24 cellular contexts compared by ENCODE assay signal in genomic region chr10:133455196-133455595, GRCh38. TPM values are rescaled to one million over a fixed set of nuclear protein-coding genes. Genes with fewer than 3 reads are reported as not detected.
DNase-seq lines count a peak whose midpoint lies in the region; ATAC-seq and TF ChIP-seq lines count a peak whose summit lies in the region.
"Had no signal": no experiment of that assay in that cellular context is flagged by ENCODE, and none has a peak within 500 bp of the region (broad histone marks: within the 10 kb centered on the region; RNA-seq: fewer than 3 reads in every experiment).

No MANE protein-coding gene starts in this region.

- ATAC-seq in left ventricle myocardium superior, result no peak
- no peak for ATAC-seq in T-helper 17 cell
- ATAC-seq: A549, SK-N-SH treated with all-trans-retinoic acid at 6 μM for 48 hours had no signal

- POLR2A ChIA-PET in activated CD4-positive, alpha-beta T cell treated with anti-CD3 and anti-CD28 coated beads, Interleukin-2, amount 10 ng/mL, durations not matched to agents 7 days and 5 days (lab: Charles Lee), result no interaction called here

- CTCF ChIA-PET in activated CD4-positive, alpha-beta T cell treated with anti-CD3 and anti-CD28 coated beads, Interleukin-2, amount 10 ng/mL, durations not matched to agents 7 days and 5 days (lab: Charles Lee), result no interaction called here

- no peak for TF ChIP-seq CTCF in right atrium auricular region (IDR thresholded peaks at IDR 0.05)
- TF ChIP-seq CTCF in lower leg skin (IDR thresholded peaks at IDR 0.05), result no peak

- H3K27me3 ChIP-seq in right atrium auricular region, result no peaks in the 10 kb centered on the region

- peak overlapping the region; percentile 47 for H3K27ac Mint-ChIP-seq in T-helper 17 cell
- no peak overlapping the region for H3K27ac Mint-ChIP-seq in activated CD4-positive, alpha-beta T cell treated with anti-CD3 and anti-CD28 coated beads, Interleukin-2, amount 10 ng/mL, durations not matched to agents 7 days and 5 days

- H3K36me3 Mint-ChIP-seq in T-helper 17 cell (ENCODE audit: low read depth), result peaks cover 3% of the 10 kb centered on the region
- no peaks in the 10 kb centered on the region for H3K36me3 Mint-ChIP-seq in activated CD4-positive, alpha-beta T cell treated with anti-CD3 and anti-CD28 coated beads, Interleukin-2, amount 10 ng/mL, durations not matched to agents 7 days and 5 days (ENCODE audit: low read depth)

- DNase-seq in right atrium auricular region (ENCODE audit: low spot score) (peak; percentile 34), left ventricle myocardium superior (no peak), T-helper 17 cell (no peak), mesenteric fat pad (ENCODE audit: low spot score) (peak; percentile 51), AG08395 (ENCODE audit: low spot score) (no peak), lower leg skin (ENCODE audit: low spot score in 2 of 2) (no peak), hippocampal formation (lab: John Stamatoyannopoulos, UW) (no peak)
- DNase-seq in activated CD4-positive, alpha-beta T cell treated with anti-CD3 and anti-CD28 coated beads, Interleukin-2, amount 10 ng/mL, durations not matched to agents 7 days and 5 days, result no peak
- DNase-seq: Caco-2; GF-D8; GM23248; Karpas-422; NCI-H1694 treated with DMSO at 0.1 percent for 48 hours; NCI-H748 treated with DMSO at 0.1 percent for 48 hours; NK-92 treated with Interleukin-12 subunit alpha and Interleukin-12 subunit beta, amount 100 ng/mL, for 24 hours; OCI-M1; SHP77 had no signal

- TF ChIP-seq POLR2A in lower leg skin (IDR thresholded peaks at IDR 0.05), result no peak

- H3K9me3 ChIP-seq in right atrium auricular region (no peaks in the 10 kb centered on the region), T-helper 17 cell (ENCODE audit: control insufficient read depth, low read length, poor library complexity, severe bottlenecking) (no peaks in the 10 kb centered on the region)
- H3K9me3 ChIP-seq: Caco-2, HAP-1 had no signal

- no peaks in the 10 kb centered on the region for H3K9me3 Mint-ChIP-seq in activated CD4-positive, alpha-beta T cell treated with anti-CD3 and anti-CD28 coated beads, Interleukin-2, amount 10 ng/mL, durations not matched to agents 7 days and 5 days

- no peaks in the 10 kb centered on the region for H3K36me3 ChIP-seq in right atrium auricular region
- H3K36me3 ChIP-seq: HAP-1 had no signal

- H3K4me1 Mint-ChIP-seq in T-helper 17 cell, result peaks cover 20% of the 10 kb centered on the region
- no peaks in the 10 kb centered on the region for H3K4me1 Mint-ChIP-seq in activated CD4-positive, alpha-beta T cell treated with anti-CD3 and anti-CD28 coated beads, Interleukin-2, amount 10 ng/mL, durations not matched to agents 7 days and 5 days

- H3K4me3 ChIP-seq in right atrium auricular region (no peak overlapping the region), lower leg skin (ENCODE audit: low read depth, poor library complexity, severe bottlenecking) (no peak overlapping the region)
- H3K4me3 ChIP-seq: A549, GM23248, HAP-1 had no signal

- H3K4me3 Mint-ChIP-seq in T-helper 17 cell, result peak overlapping the region; percentile 80
- H3K4me3 Mint-ChIP-seq in activated CD4-positive, alpha-beta T cell treated with anti-CD3 and anti-CD28 coated beads, Interleukin-2, amount 10 ng/mL, durations not matched to agents 7 days and 5 days, result no peak overlapping the region

- H3K4me1 ChIP-seq in right atrium auricular region, result no peaks in the 10 kb centered on the region
- H3K4me1 ChIP-seq: A549, Caco-2, HAP-1 had no signal

- 74 to 79% methylated on average over 5 of the region's 5 CpGs for WGBS in lower leg skin, 2 donors

- no peaks in the 10 kb centered on the region for H3K27me3 Mint-ChIP-seq in T-helper 17 cell
- H3K27me3 Mint-ChIP-seq in activated CD4-positive, alpha-beta T cell treated with anti-CD3 and anti-CD28 coated beads, Interleukin-2, amount 10 ng/mL, durations not matched to agents 7 days and 5 days, result peaks cover 3% of the 10 kb centered on the region

- intact Hi-C loops in left ventricle myocardium superior (cut with micrococcal nuclease), result no loop called here
- intact Hi-C loops in lower leg skin (cut with DNase I; ENCODE audit: low total_unique reads), result no loop called here

- H3K27ac ChIP-seq in right atrium auricular region, result no peak overlapping the region
- H3K27ac ChIP-seq: A549, C4-2B, GM23248 had no signal

RNA-seq across cellular contexts. Expression of gene SCART1, which starts 1.5 kb away (rescaled TPM):
- total RNA-seq in right atrium auricular region (under 1 TPM; 0.22 to 0.24 TPM), left ventricle myocardium superior (0.45 TPM), T-helper 17 cell (10 to 100 TPM; 20.6 to 38.6 TPM), mesenteric fat pad (3.3 TPM), lower leg skin (1 to 10 TPM in 3 of 4 donors, under 1 TPM in 1; 0.80 to 2.2 (median 1.6) TPM)
- total RNA-seq in activated CD4-positive, alpha-beta T cell treated with anti-CD3 and anti-CD28 coated beads, Interleukin-2, amount 10 ng/mL, durations not matched to agents 7 days and 5 days, result 1 to 10 TPM; 3.7 to 4.5 TPM

RNA-seq across cellular contexts. Expression of gene SPRN, which starts 30.8 kb away (rescaled TPM):
- not detected for total RNA-seq in right atrium auricular region
- not detected for total RNA-seq in left ventricle myocardium superior
- not detected for total RNA-seq in T-helper 17 cell
- total RNA-seq in mesenteric fat pad, result not detected
- total RNA-seq in activated CD4-positive, alpha-beta T cell treated with anti-CD3 and anti-CD28 coated beads, Interleukin-2, amount 10 ng/mL, durations not matched to agents 7 days and 5 days, result not detected
- under 1 TPM in 2 of 4 donors, not detected in 2; 0.13 to 0.19 TPM for total RNA-seq in lower leg skin
- total RNA-seq: Caco-2, HT-29, NCI-H460, RPMI7951 had no signal

Comparison
In these comparisons a context has a peak if more than half of its experiments do, and no peak if none do; other contexts are left out.
1. DNase-seq: peak in right atrium auricular region (single experiment) and mesenteric fat pad (single experiment); none in left ventricle myocardium superior (single experiment), T-helper 17 cell (0 of 3), AG08395 (single experiment), activated CD4-positive, alpha-beta T cell treated with anti-CD3 and anti-CD28 coated beads, Interleukin-2, amount 10 ng/mL, durations not matched to agents 7 days and 5 days (single experiment), lower leg skin (0 of 2) and hippocampal formation (0 of 2).